In the genomic region with DNA sequence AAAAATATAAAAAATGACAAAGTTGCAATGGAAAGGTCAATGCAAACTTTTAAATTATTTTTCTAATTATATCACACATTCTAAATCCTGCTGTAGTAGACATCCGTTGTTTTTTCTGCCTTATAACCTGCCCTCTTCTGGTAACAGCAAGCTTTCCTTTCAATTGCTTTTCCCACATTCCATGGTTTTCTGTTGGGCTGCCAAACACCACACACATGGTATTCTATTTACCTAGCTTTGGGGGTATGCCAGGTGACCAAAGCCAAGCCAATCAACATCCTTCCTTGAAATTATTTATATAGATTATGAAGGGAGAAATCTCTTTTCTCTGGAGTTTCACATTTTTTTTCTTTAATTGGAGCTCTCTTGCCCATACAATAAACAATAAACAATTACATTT, we compare ENCODE assay signal across 11 cellular contexts. TPM values are rescaled to one million over a fixed set of nuclear protein-coding genes. Genes with fewer than 3 reads are reported as not detected.
DNase-seq lines count a peak whose midpoint lies in the region; FAIRE-seq and TF ChIP-seq lines count a peak whose summit lies in the region.
"Had no signal": no experiment of that assay in that cellular context is flagged by ENCODE, and none has a peak within 500 bp of the region (broad histone marks: within the 10 kb centered on the region; RNA-seq: fewer than 3 reads in every experiment).

No MANE protein-coding gene starts in this region.

- no peak overlapping the region for H3K9ac ChIP-seq in fibroblast of lung (ENCODE audit: insufficient read depth, low read length)

- TF ChIP-seq CTCF in RWPE1 (conservative IDR thresholded peaks at IDR 0.05; ENCODE audit: low read depth) (0 out of 2 replicates have a peak, but pooled peaks have one; percentile 14), fibroblast of lung (conservative IDR thresholded peaks at IDR 0.05 in 1 of 2, IDR thresholded peaks at IDR 0.05 in 1 of 2; ENCODE audit: low read depth in 1 of 2, low read length in 2 of 2) (peak in 1 of 2 donors; percentile 44), stomach (IDR thresholded peaks at IDR 0.05) (peak in 1 of 7 experiments; percentile 12)

- CTCF ChIA-PET in RWPE1 (lab: Yijun Ruan, JAX), result interaction anchor here (0.6 to 0.9 kb wide), 4 partner anchors 9 to 50 kb away, joined by 3 to 5 read pairs (median 3); no protein-coding TSS in a partner anchor

- H3K4me2 ChIP-seq in fibroblast of lung (ENCODE audit: extremely low read depth, insufficient read depth, low read length), result no peak overlapping the region

- H3K27me3 ChIP-seq in fibroblast of lung (ENCODE audit: control insufficient read depth, insufficient read depth, low read length) (no peaks in the 10 kb centered on the region), stomach (peaks cover 0 to 8% (median 0%) of the 10 kb centered on the region in 3 donors)

- no peaks in the 10 kb centered on the region for H3K9me3 ChIP-seq in fibroblast of lung (ENCODE audit: control insufficient read depth, insufficient read depth, low read depth, low read length)
- H3K9me3 ChIP-seq in stomach, result no peaks in the 10 kb centered on the region
- H3K9me3 ChIP-seq: lower lobe of right lung had no signal

- intact Hi-C loops in stomach (cut with DNase I; ENCODE audit: low total_unique reads), result loop anchor here (5.0 kb wide), 1 partner anchor 58 kb away; no protein-coding TSS in a partner anchor

- H3K4me3 ChIP-seq in fibroblast of lung (replicated peaks in 1 of 4; ENCODE audit: control extremely low read depth in 1 of 4, insufficient read depth in 1 of 4, low read depth in 3 of 4, low read length in 4 of 4) (no peak overlapping the region), stomach (no peak overlapping the region)
- H3K4me3 ChIP-seq: lower lobe of right lung had no signal

- TF ChIP-seq EP300 in stomach (IDR thresholded peaks at IDR 0.05), result no peak

- 21 to 34% (median 29%) methylated on average over 1 of the region's 1 CpG for WGBS in stomach, 5 donors

- H3K27ac ChIP-seq in RWPE1 (no peak overlapping the region), fibroblast of lung (ENCODE audit: insufficient read depth, low read length) (no peak overlapping the region), stomach (peak overlapping the region in 1 of 5 donors; percentile 23)
- H3K27ac ChIP-seq: lower lobe of right lung had no signal

- H4K20me1 ChIP-seq in fibroblast of lung (ENCODE audit: control insufficient read depth, extremely low read depth, insufficient read depth, low read length), result no peaks in the 10 kb centered on the region

- peak; percentile 17 for DNase-seq in DMS53 (lab: John Stamatoyannopoulos, UW)
- no peak for DNase-seq in DMS53 treated with DMSO at 0.1 percent for 48 hours (lab: John Stamatoyannopoulos, UW; ENCODE audit: unreplicated experiment)
- DNase-seq in RWPE1 (ENCODE audit: low spot score), result no peak
- DNase-seq in fibroblast of lung (ENCODE audit: low read depth in 2 of 2), result peak; percentile 52 to 77
- DNase-seq in stomach, result peak; percentile 70
- DNase-seq in SKM-1 (lab: John Stamatoyannopoulos, UW; ENCODE audit: unreplicated experiment), result no peak
- no peak for DNase-seq in D341Med (ENCODE audit: low spot score)
- no peak for DNase-seq in frontal cortex (ENCODE audit: low spot score in 2 of 2)
- DNase-seq: activated CD4-positive, alpha-beta T cell treated with anti-CD3 and anti-CD28 coated beads, Interleukin-2, amount 50 U/mL, for 1 hour; lower lobe of right lung had no signal

- no peak for FAIRE-seq in frontal cortex (lab: Jason Lieb, UNC)

- no peak overlapping the region for H2AFZ ChIP-seq in fibroblast of lung (ENCODE audit: low read length)

- H3K36me3 ChIP-seq in fibroblast of lung (ENCODE audit: control insufficient read depth, insufficient read depth, low read length) (no peaks in the 10 kb centered on the region), stomach (no peaks in the 10 kb centered on the region)
- H3K36me3 ChIP-seq: lower lobe of right lung had no signal

- peaks cover 5% of the 10 kb centered on the region for H3K4me1 ChIP-seq in fibroblast of lung (ENCODE audit: control insufficient read depth, extremely low read depth, insufficient read depth, low read length)
- peaks cover 9 to 43% (median 24%) of the 10 kb centered on the region in 4 donors for H3K4me1 ChIP-seq in stomach

- POLR2A ChIA-PET in RWPE1 (lab: Yijun Ruan, JAX; ENCODE audit: low non-redundant PET), result no interaction called here

- peaks cover 16% of the 10 kb centered on the region for H3K79me2 ChIP-seq in fibroblast of lung (ENCODE audit: control insufficient read depth, insufficient read depth, low read length)

- no peak for TF ChIP-seq POLR2A in stomach (IDR thresholded peaks at IDR 0.05)

RNA-seq across cellular contexts. Expression of a gene that starts 3.4 kb away (rescaled TPM):
- total RNA-seq in fibroblast of lung (408 and 477 TPM in 2 replicates), stomach (100 to 1,000 TPM; 110 to 355 (median 208) TPM), frontal cortex (29.3 TPM)
- polyA plus RNA-seq in fibroblast of lung (270 and 604 TPM in 2 replicates), stomach (10 to 100 TPM; 11.7 to 16.4 (median 12.5) TPM)
- polyA plus RNA-seq in fibroblast of lung (2012), result 171 and 508 TPM in 2 replicates
- 458 and 626 TPM in 2 replicates for polyA minus RNA-seq in fibroblast of lung (ENCODE audit: low replicate concordance)
- total RNA-seq: activated naive CD4-positive, alpha-beta T cell treated with anti-CD3 and anti-CD28 coated beads, Interleukin-2, amount 50 U/mL, for 72 hours had no signal

Comparison
In these comparisons a context has a peak if more than half of its experiments do, and no peak if none do; other contexts are left out.
1. DNase-seq: peak in DMS53 (single experiment), fibroblast of lung (2 of 2) and stomach (single experiment); none in DMS53 treated with DMSO at 0.1 percent for 48 hours (single experiment), RWPE1 (single experiment), SKM-1 (single experiment), D341Med (single experiment) and frontal cortex (0 of 2).